ENCODE assay signal across 2 cellular contexts in genomic region chr19:40982594-40983101, GRCh38.
TF ChIP-seq lines count a peak whose summit lies in the region.

No MANE protein-coding gene starts in this region.

TF ChIP-seq in IMR-90, 13 proteins besides CTCF, POLR2A, EP300 and RAD21 (continued from another document):
- TF ChIP-seq CEBPB (IDR thresholded peaks at IDR 0.05; ENCODE audit: low read depth, low read length) (0 out of 2 replicates have a peak, but pooled peaks have one; percentile 25), USF2 (IDR thresholded peaks at IDR 0.05; ENCODE audit: low read depth, low read length) (no peak), MAFK (IDR thresholded peaks at IDR 0.05; ENCODE audit: low read depth, low read length) (peak; percentile 70)

TF ChIP-seq in HepG2, 621 proteins besides CTCF, POLR2A, EP300 and RAD21 (continued from another document):
- TF ChIP-seq REXO4 (CRISPR knock-in tag; IDR thresholded peaks at IDR 0.05; ENCODE audit: borderline replicate concordance) = no peak
